ENCODE assay signal across 1 cellular context in the genomic region with DNA sequence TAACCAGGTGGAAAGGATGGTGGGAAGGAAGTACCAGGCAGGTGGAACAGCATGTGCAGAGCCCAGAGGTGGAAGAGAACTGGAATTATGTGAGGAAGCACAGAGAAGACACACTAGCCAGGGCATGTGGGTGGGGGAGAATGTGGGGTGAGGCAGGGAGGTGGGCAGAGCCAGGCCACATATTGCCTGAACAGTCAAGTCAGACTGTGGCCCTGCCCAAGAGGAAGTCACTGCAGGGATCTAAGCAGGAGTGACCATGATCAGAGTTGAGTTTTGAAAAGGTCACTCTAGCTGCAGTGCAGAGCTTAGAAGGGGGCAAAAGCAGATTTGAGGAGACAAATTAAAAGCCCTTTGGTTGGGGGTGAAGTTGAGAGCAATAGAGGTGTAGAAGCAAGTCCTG.
TF ChIP-seq lines count a peak whose summit lies in the region.

No MANE protein-coding gene starts in this region.

TF ChIP-seq in A549, 52 proteins besides CTCF, POLR2A, EP300 and RAD21 (continued from another document):
- no peak for TF ChIP-seq USF2 (IDR thresholded peaks at IDR 0.05)
- TF ChIP-seq, protein P1, sequence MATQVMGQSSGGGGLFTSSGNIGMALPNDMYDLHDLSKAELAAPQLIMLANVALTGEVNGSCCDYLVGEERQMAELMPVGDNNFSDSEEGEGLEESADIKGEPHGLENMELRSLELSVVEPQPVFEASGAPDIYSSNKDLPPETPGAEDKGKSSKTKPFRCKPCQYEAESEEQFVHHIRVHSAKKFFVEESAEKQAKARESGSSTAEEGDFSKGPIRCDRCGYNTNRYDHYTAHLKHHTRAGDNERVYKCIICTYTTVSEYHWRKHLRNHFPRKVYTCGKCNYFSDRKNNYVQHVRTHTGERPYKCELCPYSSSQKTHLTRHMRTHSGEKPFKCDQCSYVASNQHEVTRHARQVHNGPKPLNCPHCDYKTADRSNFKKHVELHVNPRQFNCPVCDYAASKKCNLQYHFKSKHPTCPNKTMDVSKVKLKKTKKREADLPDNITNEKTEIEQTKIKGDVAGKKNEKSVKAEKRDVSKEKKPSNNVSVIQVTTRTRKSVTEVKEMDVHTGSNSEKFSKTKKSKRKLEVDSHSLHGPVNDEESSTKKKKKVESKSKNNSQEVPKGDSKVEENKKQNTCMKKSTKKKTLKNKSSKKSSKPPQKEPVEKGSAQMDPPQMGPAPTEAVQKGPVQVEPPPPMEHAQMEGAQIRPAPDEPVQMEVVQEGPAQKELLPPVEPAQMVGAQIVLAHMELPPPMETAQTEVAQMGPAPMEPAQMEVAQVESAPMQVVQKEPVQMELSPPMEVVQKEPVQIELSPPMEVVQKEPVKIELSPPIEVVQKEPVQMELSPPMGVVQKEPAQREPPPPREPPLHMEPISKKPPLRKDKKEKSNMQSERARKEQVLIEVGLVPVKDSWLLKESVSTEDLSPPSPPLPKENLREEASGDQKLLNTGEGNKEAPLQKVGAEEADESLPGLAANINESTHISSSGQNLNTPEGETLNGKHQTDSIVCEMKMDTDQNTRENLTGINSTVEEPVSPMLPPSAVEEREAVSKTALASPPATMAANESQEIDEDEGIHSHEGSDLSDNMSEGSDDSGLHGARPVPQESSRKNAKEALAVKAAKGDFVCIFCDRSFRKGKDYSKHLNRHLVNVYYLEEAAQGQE (IDR thresholded peaks at IDR 0.05) = no peak
- TF ChIP-seq ESRRA (IDR thresholded peaks at IDR 0.05; ENCODE audit: borderline replicate concordance, low read length) = no peak
- TF ChIP-seq SREBF2 (IDR thresholded peaks at IDR 0.05) = no peak
- TF ChIP-seq NFE2L2 (conservative IDR thresholded peaks at IDR 0.05; ENCODE audit: low read length) = no peak
- no peak for TF ChIP-seq FOSL2 (IDR thresholded peaks at IDR 0.05)
- no peak for TF ChIP-seq FOSL2 (CRISPR knock-in tag; IDR thresholded peaks at IDR 0.05)
- no peak for TF ChIP-seq JUN (IDR thresholded peaks at IDR 0.05)
- no peak for TF ChIP-seq KDM5A (IDR thresholded peaks at IDR 0.05)
- no peak for TF ChIP-seq FOSB (CRISPR knock-in tag; IDR thresholded peaks at IDR 0.05)
